ENCODE assay signal across 1 cellular context in the genomic region with DNA sequence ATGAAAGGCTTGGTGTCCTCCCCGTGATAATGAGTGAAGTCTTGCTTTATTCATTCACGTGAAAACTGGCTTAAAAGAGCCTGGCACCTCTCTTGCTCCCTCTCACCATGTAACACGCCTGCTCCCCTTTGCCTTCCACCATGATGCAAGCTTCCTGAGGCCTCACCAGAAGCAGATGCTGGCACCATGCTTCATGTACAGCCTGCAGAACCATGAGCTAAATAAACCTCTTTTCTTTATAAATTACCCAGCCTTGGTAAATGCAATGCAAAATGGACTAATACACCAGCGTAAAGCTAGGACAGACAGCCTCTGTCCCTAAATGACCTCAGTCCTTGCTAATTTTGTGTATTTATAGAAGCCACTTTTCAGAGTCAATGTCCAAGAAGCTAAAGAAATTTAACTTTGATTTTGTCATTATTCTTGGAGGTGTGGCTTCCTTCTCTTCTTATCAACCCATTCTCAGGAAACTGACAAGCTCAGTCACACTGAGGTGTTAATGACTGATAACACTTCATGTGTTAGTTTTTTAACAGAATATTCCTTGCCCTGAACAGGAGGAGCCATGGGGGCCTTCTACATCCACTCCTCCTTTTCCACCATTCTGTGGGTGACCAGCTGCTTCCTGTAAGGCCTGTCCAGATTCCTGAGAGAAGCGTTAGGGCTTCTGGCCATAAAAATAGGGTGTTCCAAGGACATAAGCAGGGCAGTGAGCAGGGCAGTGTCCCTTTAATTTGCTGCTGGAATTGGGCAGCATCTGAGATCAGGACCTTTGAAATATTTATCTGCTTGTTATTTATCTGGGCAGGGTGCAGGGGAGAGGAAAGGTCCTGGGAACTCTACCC.
TF ChIP-seq lines count a peak whose summit lies in the region.

No MANE protein-coding gene starts in this region.

TF ChIP-seq in K562, 482 proteins besides CTCF, POLR2A, EP300 and RAD21 (continued from another document and continues in another):
- TF ChIP-seq HMG20B (CRISPR knock-in tag; IDR thresholded peaks at IDR 0.05) (no peak), RBM25 (IDR thresholded peaks at IDR 0.05; ENCODE audit: low read depth, low read length, severe bottlenecking) (no peak), ZNF133 (CRISPR knock-in tag; IDR thresholded peaks at IDR 0.05) (no peak), MTA2 (IDR thresholded peaks at IDR 0.05; ENCODE audit: low read depth) (peak; percentile 77), PYGO2 (tag; IDR thresholded peaks at IDR 0.05) (no peak), ZNF780A (CRISPR knock-in tag; IDR thresholded peaks at IDR 0.05) (no peak), RCOR1 (IDR thresholded peaks at IDR 0.05; ENCODE audit: borderline replicate concordance in 1 of 2, low read depth in 2 of 2, low read length in 2 of 2) (peak in 1 of 2 experiments; percentile 96; a peak in 3 of 4 replicates), BRCA1 (IDR thresholded peaks at IDR 0.05) (no peak), BRCA1 (CRISPR knock-in tag; IDR thresholded peaks at IDR 0.05) (no peak), HDAC1 (IDR thresholded peaks at IDR 0.05) (peak in 1 of 2 experiments; percentile 39; a peak in 1 of 4 replicates), CAMTA2 (CRISPR knock-in tag; conservative IDR thresholded peaks at IDR 0.05) (no peak), CTBP1 (IDR thresholded peaks at IDR 0.05; ENCODE audit: borderline replicate concordance) (peak; percentile 61; the same call in 1 of the 2 replicates), ZNF695 (CRISPR knock-in tag; IDR thresholded peaks at IDR 0.05) (no peak), MYBL2 (IDR thresholded peaks at IDR 0.05; ENCODE audit: low read depth) (no peak), MYBL2 (CRISPR knock-in tag; IDR thresholded peaks at IDR 0.05; ENCODE audit: borderline replicate concordance) (no peak), NFIX (CRISPR knock-in tag; IDR thresholded peaks at IDR 0.05; ENCODE audit: low read depth) (no peak), XRCC3 (IDR thresholded peaks at IDR 0.05) (peak; percentile 69; the same call in 1 of the 2 replicates), SRSF7 (optimal IDR thresholded peaks at IDR 0.05; ENCODE audit: low read depth, low read length) (no peak), ZNF785 (CRISPR knock-in tag; IDR thresholded peaks at IDR 0.05) (no peak), TFAM (CRISPR knock-in tag; conservative IDR thresholded peaks at IDR 0.05) (no peak), POLR2H (tag; IDR thresholded peaks at IDR 0.05; ENCODE audit: low read depth) (no peak), ZNF717 (CRISPR knock-in tag; IDR thresholded peaks at IDR 0.05) (no peak), SETDB1 (IDR thresholded peaks at IDR 0.05; ENCODE audit: low read length) (no peak), ZNF589 (CRISPR knock-in tag; IDR thresholded peaks at IDR 0.05; ENCODE audit: low read depth) (no peak), MAFK (IDR thresholded peaks at IDR 0.05; ENCODE audit: low read length) (no peak), NFATC3 (IDR thresholded peaks at IDR 0.05) (no peak), L3MBTL2 (IDR thresholded peaks at IDR 0.05) (peak; percentile 41; the same call in 1 of the 2 replicates), ZNF707 (CRISPR knock-in tag; conservative IDR thresholded peaks at IDR 0.05) (no peak), CBX1 (IDR thresholded peaks at IDR 0.05; ENCODE audit: low read depth) (no peak), GATAD2B (IDR thresholded peaks at IDR 0.05; ENCODE audit: borderline replicate concordance) (0 out of 2 replicates have a peak, but pooled peaks have one; percentile 26), TEAD1 (CRISPR knock-in tag; IDR thresholded peaks at IDR 0.05) (peak in 1 of 2 experiments; percentile 71; a peak in 2 of 4 replicates), ILK (tag; IDR thresholded peaks at IDR 0.05; ENCODE audit: borderline replicate concordance, low read depth) (no peak), EWSR1 (IDR thresholded peaks at IDR 0.05; ENCODE audit: borderline replicate concordance, low read depth, partially characterized antibody) (no peak), YBX1 (IDR thresholded peaks at IDR 0.05) (no peak)
- TF ChIP-seq, protein P1, sequence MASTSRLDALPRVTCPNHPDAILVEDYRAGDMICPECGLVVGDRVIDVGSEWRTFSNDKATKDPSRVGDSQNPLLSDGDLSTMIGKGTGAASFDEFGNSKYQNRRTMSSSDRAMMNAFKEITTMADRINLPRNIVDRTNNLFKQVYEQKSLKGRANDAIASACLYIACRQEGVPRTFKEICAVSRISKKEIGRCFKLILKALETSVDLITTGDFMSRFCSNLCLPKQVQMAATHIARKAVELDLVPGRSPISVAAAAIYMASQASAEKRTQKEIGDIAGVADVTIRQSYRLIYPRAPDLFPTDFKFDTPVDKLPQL (IDR thresholded peaks at IDR 0.05; ENCODE audit: extremely low read depth, insufficient read length), result no peak
- TF ChIP-seq, protein P2, sequence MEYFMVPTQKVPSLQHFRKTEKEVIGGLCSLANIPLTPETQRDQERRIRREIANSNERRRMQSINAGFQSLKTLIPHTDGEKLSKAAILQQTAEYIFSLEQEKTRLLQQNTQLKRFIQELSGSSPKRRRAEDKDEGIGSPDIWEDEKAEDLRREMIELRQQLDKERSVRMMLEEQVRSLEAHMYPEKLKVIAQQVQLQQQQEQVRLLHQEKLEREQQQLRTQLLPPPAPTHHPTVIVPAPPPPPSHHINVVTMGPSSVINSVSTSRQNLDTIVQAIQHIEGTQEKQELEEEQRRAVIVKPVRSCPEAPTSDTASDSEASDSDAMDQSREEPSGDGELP (CRISPR knock-in tag; IDR thresholded peaks at IDR 0.05; ENCODE audit: borderline replicate concordance), result peak; percentile 62
- TF ChIP-seq, protein P3, sequence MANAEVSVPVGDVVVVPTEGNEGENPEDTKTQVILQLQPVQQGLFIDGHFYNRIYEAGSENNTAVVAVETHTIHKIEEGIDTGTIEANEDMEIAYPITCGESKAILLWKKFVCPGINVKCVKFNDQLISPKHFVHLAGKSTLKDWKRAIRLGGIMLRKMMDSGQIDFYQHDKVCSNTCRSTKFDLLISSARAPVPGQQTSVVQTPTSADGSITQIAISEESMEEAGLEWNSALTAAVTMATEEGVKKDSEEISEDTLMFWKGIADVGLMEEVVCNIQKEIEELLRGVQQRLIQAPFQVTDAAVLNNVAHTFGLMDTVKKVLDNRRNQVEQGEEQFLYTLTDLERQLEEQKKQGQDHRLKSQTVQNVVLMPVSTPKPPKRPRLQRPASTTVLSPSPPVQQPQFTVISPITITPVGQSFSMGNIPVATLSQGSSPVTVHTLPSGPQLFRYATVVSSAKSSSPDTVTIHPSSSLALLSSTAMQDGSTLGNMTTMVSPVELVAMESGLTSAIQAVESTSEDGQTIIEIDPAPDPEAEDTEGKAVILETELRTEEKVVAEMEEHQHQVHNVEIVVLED (CRISPR knock-in tag; IDR thresholded peaks at IDR 0.05), result no peak
- TF ChIP-seq, protein P4, sequence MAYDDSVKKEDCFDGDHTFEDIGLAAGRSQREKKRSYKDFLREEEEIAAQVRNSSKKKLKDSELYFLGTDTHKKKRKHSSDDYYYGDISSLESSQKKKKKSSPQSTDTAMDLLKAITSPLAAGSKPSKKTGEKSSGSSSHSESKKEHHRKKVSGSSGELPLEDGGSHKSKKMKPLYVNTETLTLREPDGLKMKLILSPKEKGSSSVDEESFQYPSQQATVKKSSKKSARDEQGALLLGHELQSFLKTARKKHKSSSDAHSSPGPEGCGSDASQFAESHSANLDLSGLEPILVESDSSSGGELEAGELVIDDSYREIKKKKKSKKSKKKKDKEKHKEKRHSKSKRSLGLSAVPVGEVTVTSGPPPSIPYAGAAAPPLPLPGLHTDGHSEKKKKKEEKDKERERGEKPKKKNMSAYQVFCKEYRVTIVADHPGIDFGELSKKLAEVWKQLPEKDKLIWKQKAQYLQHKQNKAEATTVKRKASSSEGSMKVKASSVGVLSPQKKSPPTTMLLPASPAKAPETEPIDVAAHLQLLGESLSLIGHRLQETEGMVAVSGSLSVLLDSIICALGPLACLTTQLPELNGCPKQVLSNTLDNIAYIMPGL (CRISPR knock-in tag; IDR thresholded peaks at IDR 0.05), result no peak
- TF ChIP-seq, protein P5, sequence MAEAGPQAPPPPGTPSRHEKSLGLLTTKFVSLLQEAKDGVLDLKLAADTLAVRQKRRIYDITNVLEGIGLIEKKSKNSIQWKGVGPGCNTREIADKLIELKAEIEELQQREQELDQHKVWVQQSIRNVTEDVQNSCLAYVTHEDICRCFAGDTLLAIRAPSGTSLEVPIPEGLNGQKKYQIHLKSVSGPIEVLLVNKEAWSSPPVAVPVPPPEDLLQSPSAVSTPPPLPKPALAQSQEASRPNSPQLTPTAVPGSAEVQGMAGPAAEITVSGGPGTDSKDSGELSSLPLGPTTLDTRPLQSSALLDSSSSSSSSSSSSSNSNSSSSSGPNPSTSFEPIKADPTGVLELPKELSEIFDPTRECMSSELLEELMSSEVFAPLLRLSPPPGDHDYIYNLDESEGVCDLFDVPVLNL (CRISPR knock-in tag; IDR thresholded peaks at IDR 0.05; ENCODE audit: low read depth), result no peak
- TF ChIP-seq, protein P6, sequence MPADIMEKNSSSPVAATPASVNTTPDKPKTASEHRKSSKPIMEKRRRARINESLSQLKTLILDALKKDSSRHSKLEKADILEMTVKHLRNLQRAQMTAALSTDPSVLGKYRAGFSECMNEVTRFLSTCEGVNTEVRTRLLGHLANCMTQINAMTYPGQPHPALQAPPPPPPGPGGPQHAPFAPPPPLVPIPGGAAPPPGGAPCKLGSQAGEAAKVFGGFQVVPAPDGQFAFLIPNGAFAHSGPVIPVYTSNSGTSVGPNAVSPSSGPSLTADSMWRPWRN (IDR thresholded peaks at IDR 0.05; ENCODE audit: low read depth), result no peak
- TF ChIP-seq, protein P7, sequence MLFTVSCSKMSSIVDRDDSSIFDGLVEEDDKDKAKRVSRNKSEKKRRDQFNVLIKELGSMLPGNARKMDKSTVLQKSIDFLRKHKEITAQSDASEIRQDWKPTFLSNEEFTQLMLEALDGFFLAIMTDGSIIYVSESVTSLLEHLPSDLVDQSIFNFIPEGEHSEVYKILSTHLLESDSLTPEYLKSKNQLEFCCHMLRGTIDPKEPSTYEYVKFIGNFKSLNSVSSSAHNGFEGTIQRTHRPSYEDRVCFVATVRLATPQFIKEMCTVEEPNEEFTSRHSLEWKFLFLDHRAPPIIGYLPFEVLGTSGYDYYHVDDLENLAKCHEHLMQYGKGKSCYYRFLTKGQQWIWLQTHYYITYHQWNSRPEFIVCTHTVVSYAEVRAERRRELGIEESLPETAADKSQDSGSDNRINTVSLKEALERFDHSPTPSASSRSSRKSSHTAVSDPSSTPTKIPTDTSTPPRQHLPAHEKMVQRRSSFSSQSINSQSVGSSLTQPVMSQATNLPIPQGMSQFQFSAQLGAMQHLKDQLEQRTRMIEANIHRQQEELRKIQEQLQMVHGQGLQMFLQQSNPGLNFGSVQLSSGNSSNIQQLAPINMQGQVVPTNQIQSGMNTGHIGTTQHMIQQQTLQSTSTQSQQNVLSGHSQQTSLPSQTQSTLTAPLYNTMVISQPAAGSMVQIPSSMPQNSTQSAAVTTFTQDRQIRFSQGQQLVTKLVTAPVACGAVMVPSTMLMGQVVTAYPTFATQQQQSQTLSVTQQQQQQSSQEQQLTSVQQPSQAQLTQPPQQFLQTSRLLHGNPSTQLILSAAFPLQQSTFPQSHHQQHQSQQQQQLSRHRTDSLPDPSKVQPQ (CRISPR knock-in tag; IDR thresholded peaks at IDR 0.05; ENCODE audit: borderline replicate concordance), result no peak
- TF ChIP-seq, protein P8, sequence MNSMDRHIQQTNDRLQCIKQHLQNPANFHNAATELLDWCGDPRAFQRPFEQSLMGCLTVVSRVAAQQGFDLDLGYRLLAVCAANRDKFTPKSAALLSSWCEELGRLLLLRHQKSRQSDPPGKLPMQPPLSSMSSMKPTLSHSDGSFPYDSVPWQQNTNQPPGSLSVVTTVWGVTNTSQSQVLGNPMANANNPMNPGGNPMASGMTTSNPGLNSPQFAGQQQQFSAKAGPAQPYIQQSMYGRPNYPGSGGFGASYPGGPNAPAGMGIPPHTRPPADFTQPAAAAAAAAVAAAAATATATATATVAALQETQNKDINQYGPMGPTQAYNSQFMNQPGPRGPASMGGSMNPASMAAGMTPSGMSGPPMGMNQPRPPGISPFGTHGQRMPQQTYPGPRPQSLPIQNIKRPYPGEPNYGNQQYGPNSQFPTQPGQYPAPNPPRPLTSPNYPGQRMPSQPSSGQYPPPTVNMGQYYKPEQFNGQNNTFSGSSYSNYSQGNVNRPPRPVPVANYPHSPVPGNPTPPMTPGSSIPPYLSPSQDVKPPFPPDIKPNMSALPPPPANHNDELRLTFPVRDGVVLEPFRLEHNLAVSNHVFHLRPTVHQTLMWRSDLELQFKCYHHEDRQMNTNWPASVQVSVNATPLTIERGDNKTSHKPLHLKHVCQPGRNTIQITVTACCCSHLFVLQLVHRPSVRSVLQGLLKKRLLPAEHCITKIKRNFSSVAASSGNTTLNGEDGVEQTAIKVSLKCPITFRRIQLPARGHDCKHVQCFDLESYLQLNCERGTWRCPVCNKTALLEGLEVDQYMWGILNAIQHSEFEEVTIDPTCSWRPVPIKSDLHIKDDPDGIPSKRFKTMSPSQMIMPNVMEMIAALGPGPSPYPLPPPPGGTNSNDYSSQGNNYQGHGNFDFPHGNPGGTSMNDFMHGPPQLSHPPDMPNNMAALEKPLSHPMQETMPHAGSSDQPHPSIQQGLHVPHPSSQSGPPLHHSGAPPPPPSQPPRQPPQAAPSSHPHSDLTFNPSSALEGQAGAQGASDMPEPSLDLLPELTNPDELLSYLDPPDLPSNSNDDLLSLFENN (IDR thresholded peaks at IDR 0.05; ENCODE audit: low read depth in 2 of 2, low read length in 2 of 2), result peak in 1 of 2 experiments; percentile 36; a peak in 1 of 4 replicates
- TF ChIP-seq, protein P9, sequence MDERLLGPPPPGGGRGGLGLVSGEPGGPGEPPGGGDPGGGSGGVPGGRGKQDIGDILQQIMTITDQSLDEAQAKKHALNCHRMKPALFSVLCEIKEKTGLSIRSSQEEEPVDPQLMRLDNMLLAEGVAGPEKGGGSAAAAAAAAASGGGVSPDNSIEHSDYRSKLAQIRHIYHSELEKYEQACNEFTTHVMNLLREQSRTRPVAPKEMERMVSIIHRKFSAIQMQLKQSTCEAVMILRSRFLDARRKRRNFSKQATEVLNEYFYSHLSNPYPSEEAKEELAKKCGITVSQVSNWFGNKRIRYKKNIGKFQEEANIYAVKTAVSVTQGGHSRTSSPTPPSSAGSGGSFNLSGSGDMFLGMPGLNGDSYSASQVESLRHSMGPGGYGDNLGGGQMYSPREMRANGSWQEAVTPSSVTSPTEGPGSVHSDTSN (CRISPR knock-in tag; IDR thresholded peaks at IDR 0.05; ENCODE audit: low read depth), result no peak
- TF ChIP-seq, protein P9 (tag; conservative IDR thresholded peaks at IDR 0.05; ENCODE audit: low read depth), result no peak
